27 cellular contexts compared by ENCODE assay signal in the genomic region with DNA sequence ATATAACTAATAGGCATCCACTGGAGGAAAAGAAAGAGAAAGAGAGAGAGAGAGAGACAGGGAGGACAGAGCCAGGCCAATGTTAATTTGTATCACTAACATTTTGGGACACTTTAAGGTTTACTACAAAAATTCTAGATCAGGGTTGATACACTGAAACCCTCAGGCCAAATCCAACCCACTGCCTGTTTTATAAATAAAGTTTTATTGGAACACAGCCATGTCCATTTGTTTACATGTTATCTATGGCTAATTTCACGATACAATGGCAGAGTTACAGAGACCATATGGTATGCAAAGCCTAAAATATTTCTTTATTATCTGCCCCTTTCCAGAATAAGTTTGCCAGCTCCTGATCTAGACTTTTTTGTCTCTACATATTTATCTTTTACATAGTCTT.
"Had no signal": no experiment of that assay in that cellular context is flagged by ENCODE, and none has a peak within 500 bp of the region (broad histone marks: within the 10 kb centered on the region; RNA-seq: fewer than 3 reads in every experiment).

No MANE protein-coding gene starts in this region.

- H3K4me3 ChIP-seq: adrenal gland, body of pancreas, colonic mucosa, dorsolateral prefrontal cortex, gastrocnemius medialis had no signal

- H3K27me3 ChIP-seq: adrenal gland, body of pancreas, colonic mucosa, gastrocnemius medialis had no signal

- H3K4me1 ChIP-seq: colonic mucosa, gastrocnemius medialis had no signal

- DNase-seq: activated B cell treated with CpG ODN at 0.5 μM for 24 hours; activated CD4-positive, alpha-beta T cell treated with anti-CD3 and anti-CD28 coated beads for 48 hours; activated CD4-positive, alpha-beta T cell treated with anti-CD3 and anti-CD28 coated beads, Interleukin-2, amount 50 U/mL, for 1 hour; activated CD4-positive, alpha-beta T cell treated with anti-CD3 and anti-CD28 coated beads, Interleukin-2, amount 50 U/mL, for 48 hours; activated CD8-positive, alpha-beta memory T cell treated with anti-CD3 and anti-CD28 coated beads for 24 hours; activated CD8-positive, alpha-beta T cell treated with anti-CD3 and anti-CD28 coated beads for 36 hours; activated effector memory CD4-positive, alpha-beta T cell treated with anti-CD3 and anti-CD28 coated beads, Interleukin-2, amount 50 U/mL, for 16 hours; activated naive CD4-positive, alpha-beta T cell treated with anti-CD3 and anti-CD28 coated beads for 36 hours; activated naive CD8-positive, alpha-beta T cell treated with anti-CD3 and anti-CD28 coated beads for 36 hours; activated naive CD8-positive, alpha-beta T cell treated with anti-CD3 and anti-CD28 coated beads, Interleukin-2, amount 50 U/mL, for 24 hours; activated T-cell treated with anti-CD3 and anti-CD28 coated beads, Interleukin-2, amount 50 U/mL, for 4 hours; adrenal gland; amygdala; aorta; body of pancreas; central memory CD4-positive, alpha-beta T cell; cerebellar nuclear complex; colonic mucosa; dorsolateral prefrontal cortex; effector memory CD4-positive, alpha-beta T cell; endodermal cell; foreskin fibroblast; gastrocnemius medialis; T-helper 1 cell; T-helper 17 cell; T1000; WERI-Rb-1 had no signal

- H3K36me3 ChIP-seq: adrenal gland, colonic mucosa, gastrocnemius medialis, WERI-Rb-1 had no signal

- H3K9me3 ChIP-seq: adrenal gland, body of pancreas, colonic mucosa, gastrocnemius medialis had no signal

- H3K27ac ChIP-seq: adrenal gland, body of pancreas, colonic mucosa, gastrocnemius medialis, WERI-Rb-1 had no signal
